ENCODE assay signal across 18 cellular contexts in the genomic region with DNA sequence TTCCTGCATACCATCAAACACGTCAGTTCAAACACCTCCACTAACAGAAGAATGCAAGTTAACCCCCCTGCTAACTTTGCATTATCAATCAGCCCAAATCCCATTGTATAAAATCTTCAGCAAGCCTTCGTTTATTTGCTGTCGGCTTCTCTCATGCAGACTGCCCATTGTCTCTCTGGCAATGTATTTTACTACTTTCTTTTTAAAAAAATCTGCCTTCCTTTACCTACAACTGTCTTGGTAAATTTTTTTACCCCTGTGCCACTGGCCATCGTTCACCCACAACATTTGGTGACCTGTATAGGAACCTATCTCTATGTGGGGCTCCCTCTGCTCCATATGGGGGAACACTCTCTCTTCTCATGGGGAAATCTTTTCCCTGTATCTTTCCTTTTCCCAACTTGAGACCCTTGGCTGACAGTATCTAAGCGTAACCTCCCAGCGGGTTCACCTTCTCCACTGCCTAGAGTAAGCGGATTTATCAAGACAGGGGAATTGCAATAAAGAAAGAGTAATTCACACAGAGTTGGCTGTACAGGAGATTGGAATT.
DNase-seq lines count a peak whose midpoint lies in the region; ATAC-seq and TF ChIP-seq lines count a peak whose summit lies in the region.
"Had no signal": no experiment of that assay in that cellular context is flagged by ENCODE, and none has a peak within 500 bp of the region (broad histone marks: within the 10 kb centered on the region; RNA-seq: fewer than 3 reads in every experiment).

No MANE protein-coding gene starts in this region.

- H3K4me2 ChIP-seq in GM23338: peak overlapping the region; percentile 23

- no peaks in the 10 kb centered on the region for H4K20me1 ChIP-seq in GM23338 (replicated peaks; ENCODE audit: insufficient read depth)

- ATAC-seq in GM23338 (peak; percentile 79), WTC11 (peak; percentile 67), HG03095 (IDR thresholded peaks at IDR 0.05; ENCODE audit: unreplicated experiment) (no peak)

- H3K27ac Mint-ChIP-seq in GM23338: peak overlapping the region; percentile 92
- peak overlapping the region; percentile 91 for H3K27ac Mint-ChIP-seq in WTC11
- H3K27ac Mint-ChIP-seq in neural crest cell (ENCODE audit: unreplicated experiment): peak overlapping the region; percentile 48

- no peaks in the 10 kb centered on the region for H3K36me3 ChIP-seq in GM23338 (ENCODE audit: insufficient read depth)
- no peaks in the 10 kb centered on the region for H3K36me3 ChIP-seq in iPS-15b (ENCODE audit: control insufficient read depth, insufficient read depth, low read length)
- H3K36me3 ChIP-seq in spleen: no peaks in the 10 kb centered on the region
- no peaks in the 10 kb centered on the region for H3K36me3 ChIP-seq in adrenal gland (replicated peaks in 1 of 2)
- H3K36me3 ChIP-seq: SJSA1 had no signal

- WGBS in spleen, 5 donors: 41 to 72% (median 50%) methylated on average over 7 of the region's 7 CpGs
- WGBS in adrenal gland, 4 donors: 30 to 46% (median 38%) methylated on average over 7 of the region's 7 CpGs

- H3K4me1 ChIP-seq in GM23338 (ENCODE audit: insufficient read depth) (peaks cover 43% of the 10 kb centered on the region), iPS-15b (ENCODE audit: control insufficient read depth, insufficient read depth, low read length) (peaks cover 49% of the 10 kb centered on the region), spleen (no peaks in the 10 kb centered on the region), adrenal gland (replicated peaks in 1 of 2) (no peaks in the 10 kb centered on the region)
- H3K4me1 ChIP-seq: SJSA1 had no signal

- H3K4me1 Mint-ChIP-seq in GM23338 (peaks cover 42% of the 10 kb centered on the region), WTC11 (peaks cover 55% of the 10 kb centered on the region), neural crest cell (no peaks in the 10 kb centered on the region)

- H3K27me3 Mint-ChIP-seq in GM23338 (ENCODE audit: insufficient read depth, low read depth, poor library complexity) (peaks cover 2% of the 10 kb centered on the region), WTC11 (ENCODE audit: low read depth) (no peaks in the 10 kb centered on the region), neural crest cell (ENCODE audit: low read depth) (no peaks in the 10 kb centered on the region)

- H3K9me3 ChIP-seq in iPS-15b (ENCODE audit: control insufficient read depth, insufficient read depth, low read length): no peaks in the 10 kb centered on the region
- H3K9me3 ChIP-seq in spleen: peaks cover 0 to under 1% (median 0%) of the 10 kb centered on the region in 8 donors
- no peaks in the 10 kb centered on the region for H3K9me3 ChIP-seq in adrenal gland (replicated peaks in 1 of 3)
- H3K9me3 ChIP-seq: SJSA1 had no signal

- no peaks in the 10 kb centered on the region for H3K9me2 ChIP-seq in GM23338 (ENCODE audit: insufficient read depth)

- H3K9me3 Mint-ChIP-seq in GM23338: peaks cover 5% of the 10 kb centered on the region
- H3K9me3 Mint-ChIP-seq in WTC11: peaks cover 4% of the 10 kb centered on the region
- peaks cover 4% of the 10 kb centered on the region for H3K9me3 Mint-ChIP-seq in neural crest cell

- TF ChIP-seq CTCF in GM23338 (conservative IDR thresholded peaks at IDR 0.05; ENCODE audit: low read depth in 2 of 2) (no peak), WTC11 (IDR thresholded peaks at IDR 0.05) (no peak), neural crest cell (conservative IDR thresholded peaks at IDR 0.05) (no peak), spleen (IDR thresholded peaks at IDR 0.05 in 8 of 11, conservative IDR thresholded peaks at IDR 0.05 in 3 of 11) (no peak), adrenal gland (IDR thresholded peaks at IDR 0.05) (no peak)

- H3K27ac ChIP-seq in GM23338 (ENCODE audit: low read depth) (peak overlapping the region; percentile 96), spleen (no peak overlapping the region), adrenal gland (no peak overlapping the region)
- H3K27ac ChIP-seq: SJSA1 had no signal

- peak; percentile 20 for DNase-seq in GM23338 (ENCODE audit: low spot score)
- no peak for DNase-seq in WTC11 (ENCODE audit: low spot score)
- DNase-seq in neural crest cell (ENCODE audit: low read depth, low spot score): no peak
- DNase-seq in spleen: no peak
- DNase-seq in SK-N-DZ (ENCODE audit: low spot score): no peak
- no peak for DNase-seq in adrenal gland
- DNase-seq: Calu3, IMR-90, KG1, MM.1S, NCI-H1694, NCI-H2029 treated with DMSO at 0.1 percent for 48 hours, NCI-H526 treated with DMSO at 0.1 percent for 48 hours, Right ventricle myocardium superior, RPMI8226 had no signal

- H3K4me3 Mint-ChIP-seq in GM23338: no peak overlapping the region; the same call in 2 of the 3 replicates
- peak overlapping the region; percentile 14; the same call in 1 of the 2 replicates for H3K4me3 Mint-ChIP-seq in WTC11
- H3K4me3 Mint-ChIP-seq in neural crest cell: no peak overlapping the region

- H3K9ac ChIP-seq in iPS-15b (ENCODE audit: low read depth, low read length): peak overlapping the region; percentile 57

- H3K27me3 ChIP-seq in GM23338 (ENCODE audit: insufficient read depth) (no peaks in the 10 kb centered on the region), iPS-15b (ENCODE audit: control insufficient read depth, insufficient read depth, low read length) (no peaks in the 10 kb centered on the region), spleen (replicated peaks in 1 of 7) (no peaks in the 10 kb centered on the region), adrenal gland (no peaks in the 10 kb centered on the region)
- H3K27me3 ChIP-seq: SJSA1 had no signal

- intact Hi-C loops in spleen (cut with DNase I; ENCODE audit: low total_unique reads) (no loop called here), adrenal gland (cut with DNase I) (no loop called here)

- H3K79me2 ChIP-seq in GM23338 (replicated peaks; ENCODE audit: insufficient read depth): no peaks in the 10 kb centered on the region

- H3K36me3 Mint-ChIP-seq in GM23338 (ENCODE audit: low read depth): peaks cover 5% of the 10 kb centered on the region
- H3K36me3 Mint-ChIP-seq in WTC11: peaks cover 6% of the 10 kb centered on the region
- no peaks in the 10 kb centered on the region for H3K36me3 Mint-ChIP-seq in neural crest cell (ENCODE audit: low read depth)

- H2AFZ ChIP-seq in GM23338: no peak overlapping the region

- no peaks in the 10 kb centered on the region for H3F3A ChIP-seq in GM23338 (replicated peaks; ENCODE audit: low read depth)

- TF ChIP-seq POLR2A in spleen (IDR thresholded peaks at IDR 0.05): no peak
- TF ChIP-seq POLR2A in adrenal gland (IDR thresholded peaks at IDR 0.05): no peak

- no peak overlapping the region; the same call in 1 of the 2 replicates for H3K4me3 ChIP-seq in GM23338
- no peak overlapping the region for H3K4me3 ChIP-seq in iPS-15b (ENCODE audit: low read depth, low read length)
- H3K4me3 ChIP-seq in spleen: no peak overlapping the region
- no peak overlapping the region for H3K4me3 ChIP-seq in adrenal gland
- H3K4me3 ChIP-seq: SJSA1 had no signal

- POLR2A ChIA-PET in WTC11 (lab: Charles Lee): no interaction called here

- CTCF ChIA-PET in WTC11 (lab: Charles Lee): interaction anchor here (0.6 kb wide), 1 partner anchor 42 kb away, joined by 4 read pairs; no protein-coding TSS in a partner anchor

TF ChIP-seq in GM23338, 12 proteins besides CTCF, POLR2A, EP300 and RAD21 (continues in another document):
- TF ChIP-seq EZH2phosphoT487 (IDR thresholded peaks at IDR 0.05; ENCODE audit: unreplicated experiment): no peak

TF ChIP-seq in WTC11, 78 proteins besides CTCF, POLR2A, EP300 and RAD21 (continues in another document):
- TF ChIP-seq RELA (CRISPR knock-in tag; IDR thresholded peaks at IDR 0.05; ENCODE audit: borderline replicate concordance): no peak
- TF ChIP-seq, protein P1, sequence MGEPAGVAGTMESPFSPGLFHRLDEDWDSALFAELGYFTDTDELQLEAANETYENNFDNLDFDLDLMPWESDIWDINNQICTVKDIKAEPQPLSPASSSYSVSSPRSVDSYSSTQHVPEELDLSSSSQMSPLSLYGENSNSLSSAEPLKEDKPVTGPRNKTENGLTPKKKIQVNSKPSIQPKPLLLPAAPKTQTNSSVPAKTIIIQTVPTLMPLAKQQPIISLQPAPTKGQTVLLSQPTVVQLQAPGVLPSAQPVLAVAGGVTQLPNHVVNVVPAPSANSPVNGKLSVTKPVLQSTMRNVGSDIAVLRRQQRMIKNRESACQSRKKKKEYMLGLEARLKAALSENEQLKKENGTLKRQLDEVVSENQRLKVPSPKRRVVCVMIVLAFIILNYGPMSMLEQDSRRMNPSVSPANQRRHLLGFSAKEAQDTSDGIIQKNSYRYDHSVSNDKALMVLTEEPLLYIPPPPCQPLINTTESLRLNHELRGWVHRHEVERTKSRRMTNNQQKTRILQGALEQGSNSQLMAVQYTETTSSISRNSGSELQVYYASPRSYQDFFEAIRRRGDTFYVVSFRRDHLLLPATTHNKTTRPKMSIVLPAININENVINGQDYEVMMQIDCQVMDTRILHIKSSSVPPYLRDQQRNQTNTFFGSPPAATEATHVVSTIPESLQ (CRISPR knock-in tag; IDR thresholded peaks at IDR 0.05): no peak
- TF ChIP-seq, protein P2, sequence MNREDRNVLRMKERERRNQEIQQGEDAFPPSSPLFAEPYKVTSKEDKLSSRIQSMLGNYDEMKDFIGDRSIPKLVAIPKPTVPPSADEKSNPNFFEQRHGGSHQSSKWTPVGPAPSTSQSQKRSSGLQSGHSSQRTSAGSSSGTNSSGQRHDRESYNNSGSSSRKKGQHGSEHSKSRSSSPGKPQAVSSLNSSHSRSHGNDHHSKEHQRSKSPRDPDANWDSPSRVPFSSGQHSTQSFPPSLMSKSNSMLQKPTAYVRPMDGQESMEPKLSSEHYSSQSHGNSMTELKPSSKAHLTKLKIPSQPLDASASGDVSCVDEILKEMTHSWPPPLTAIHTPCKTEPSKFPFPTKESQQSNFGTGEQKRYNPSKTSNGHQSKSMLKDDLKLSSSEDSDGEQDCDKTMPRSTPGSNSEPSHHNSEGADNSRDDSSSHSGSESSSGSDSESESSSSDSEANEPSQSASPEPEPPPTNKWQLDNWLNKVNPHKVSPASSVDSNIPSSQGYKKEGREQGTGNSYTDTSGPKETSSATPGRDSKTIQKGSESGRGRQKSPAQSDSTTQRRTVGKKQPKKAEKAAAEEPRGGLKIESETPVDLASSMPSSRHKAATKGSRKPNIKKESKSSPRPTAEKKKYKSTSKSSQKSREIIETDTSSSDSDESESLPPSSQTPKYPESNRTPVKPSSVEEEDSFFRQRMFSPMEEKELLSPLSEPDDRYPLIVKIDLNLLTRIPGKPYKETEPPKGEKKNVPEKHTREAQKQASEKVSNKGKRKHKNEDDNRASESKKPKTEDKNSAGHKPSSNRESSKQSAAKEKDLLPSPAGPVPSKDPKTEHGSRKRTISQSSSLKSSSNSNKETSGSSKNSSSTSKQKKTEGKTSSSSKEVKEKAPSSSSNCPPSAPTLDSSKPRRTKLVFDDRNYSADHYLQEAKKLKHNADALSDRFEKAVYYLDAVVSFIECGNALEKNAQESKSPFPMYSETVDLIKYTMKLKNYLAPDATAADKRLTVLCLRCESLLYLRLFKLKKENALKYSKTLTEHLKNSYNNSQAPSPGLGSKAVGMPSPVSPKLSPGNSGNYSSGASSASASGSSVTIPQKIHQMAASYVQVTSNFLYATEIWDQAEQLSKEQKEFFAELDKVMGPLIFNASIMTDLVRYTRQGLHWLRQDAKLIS (CRISPR knock-in tag; IDR thresholded peaks at IDR 0.05; ENCODE audit: borderline replicate concordance): no peak
- no peak for TF ChIP-seq NFE2L1 (CRISPR knock-in tag; IDR thresholded peaks at IDR 0.05)
- no peak for TF ChIP-seq PRRX2 (CRISPR knock-in tag; IDR thresholded peaks at IDR 0.05)
